ENCODE assay signal across 1 cellular context in genomic region chr11:111785886-111786412, GRCh38.
TF ChIP-seq lines count a peak whose summit lies in the region.

No MANE protein-coding gene starts in this region.

TF ChIP-seq in HepG2, 621 proteins besides CTCF, POLR2A, EP300 and RAD21 (continued from another document and continues in another):
- TF ChIP-seq ZBTB2 (CRISPR knock-in tag; IDR thresholded peaks at IDR 0.05; ENCODE audit: low read depth) (no peak), ZNF335 (CRISPR knock-in tag; IDR thresholded peaks at IDR 0.05) (no peak), NRL (CRISPR knock-in tag; IDR thresholded peaks at IDR 0.05; ENCODE audit: borderline replicate concordance) (no peak), HNF1B (CRISPR knock-in tag; IDR thresholded peaks at IDR 0.05) (peak; percentile 61), ZNF780A (CRISPR knock-in tag; IDR thresholded peaks at IDR 0.05) (no peak), BRD4 (CRISPR knock-in tag; IDR thresholded peaks at IDR 0.05) (0 out of 2 replicates have a peak, but pooled peaks have one; percentile 27), HHEX (CRISPR knock-in tag; IDR thresholded peaks at IDR 0.05) (no peak), ZNF609 (CRISPR knock-in tag; IDR thresholded peaks at IDR 0.05; ENCODE audit: borderline replicate concordance) (no peak), SAP130 (CRISPR knock-in tag; IDR thresholded peaks at IDR 0.05; ENCODE audit: low read depth) (peak; percentile 58), SP2 (CRISPR knock-in tag; IDR thresholded peaks at IDR 0.05) (no peak), RORA (CRISPR knock-in tag; IDR thresholded peaks at IDR 0.05) (no peak), ONECUT2 (CRISPR knock-in tag; IDR thresholded peaks at IDR 0.05) (0 out of 2 replicates have a peak, but pooled peaks have one; percentile 29), ZNF800 (CRISPR knock-in tag; IDR thresholded peaks at IDR 0.05) (no peak), KDM2A (CRISPR knock-in tag; IDR thresholded peaks at IDR 0.05; ENCODE audit: borderline replicate concordance, low read depth) (no peak), ZNF484 (CRISPR knock-in tag; IDR thresholded peaks at IDR 0.05; ENCODE audit: borderline replicate concordance, low read depth) (no peak), ZNF549 (CRISPR knock-in tag; IDR thresholded peaks at IDR 0.05) (no peak), DPF2 (CRISPR knock-in tag; IDR thresholded peaks at IDR 0.05; ENCODE audit: borderline replicate concordance, low read depth) (no peak), ZNF24 (IDR thresholded peaks at IDR 0.05) (no peak), ZNF644 (CRISPR knock-in tag; IDR thresholded peaks at IDR 0.05; ENCODE audit: low read depth) (no peak), ZNF232 (CRISPR knock-in tag; IDR thresholded peaks at IDR 0.05; ENCODE audit: borderline replicate concordance) (no peak; the same call in 1 of the 2 replicates), CEBPB (IDR thresholded peaks at IDR 0.05; ENCODE audit: borderline replicate concordance, low read depth, low read length) (peak; percentile 40; the same call in 1 of the 2 replicates), ZBTB3 (CRISPR knock-in tag; IDR thresholded peaks at IDR 0.05; ENCODE audit: borderline replicate concordance, low read depth) (no peak), IRX3 (CRISPR knock-in tag; IDR thresholded peaks at IDR 0.05; ENCODE audit: borderline replicate concordance, low read depth) (no peak), ZNF704 (CRISPR knock-in tag; IDR thresholded peaks at IDR 0.05; ENCODE audit: borderline replicate concordance) (no peak), ZFP36L2 (CRISPR knock-in tag; IDR thresholded peaks at IDR 0.05) (no peak), MTA3 (CRISPR knock-in tag; IDR thresholded peaks at IDR 0.05) (no peak), ZFP41 (CRISPR knock-in tag; IDR thresholded peaks at IDR 0.05; ENCODE audit: borderline replicate concordance) (no peak), ETV5 (CRISPR knock-in tag; IDR thresholded peaks at IDR 0.05; ENCODE audit: borderline replicate concordance) (no peak; the same call in 1 of the 2 replicates), PCBP2 (optimal IDR thresholded peaks at IDR 0.05; ENCODE audit: low read depth, low read length, poor library complexity, severe bottlenecking) (no peak), HNF1A (IDR thresholded peaks at IDR 0.05; ENCODE audit: low read depth) (peak; percentile 82), HNF1A (CRISPR knock-in tag; IDR thresholded peaks at IDR 0.05; ENCODE audit: borderline replicate concordance) (peak; percentile 33; the same call in 1 of the 2 replicates)
- TF ChIP-seq, protein P1, sequence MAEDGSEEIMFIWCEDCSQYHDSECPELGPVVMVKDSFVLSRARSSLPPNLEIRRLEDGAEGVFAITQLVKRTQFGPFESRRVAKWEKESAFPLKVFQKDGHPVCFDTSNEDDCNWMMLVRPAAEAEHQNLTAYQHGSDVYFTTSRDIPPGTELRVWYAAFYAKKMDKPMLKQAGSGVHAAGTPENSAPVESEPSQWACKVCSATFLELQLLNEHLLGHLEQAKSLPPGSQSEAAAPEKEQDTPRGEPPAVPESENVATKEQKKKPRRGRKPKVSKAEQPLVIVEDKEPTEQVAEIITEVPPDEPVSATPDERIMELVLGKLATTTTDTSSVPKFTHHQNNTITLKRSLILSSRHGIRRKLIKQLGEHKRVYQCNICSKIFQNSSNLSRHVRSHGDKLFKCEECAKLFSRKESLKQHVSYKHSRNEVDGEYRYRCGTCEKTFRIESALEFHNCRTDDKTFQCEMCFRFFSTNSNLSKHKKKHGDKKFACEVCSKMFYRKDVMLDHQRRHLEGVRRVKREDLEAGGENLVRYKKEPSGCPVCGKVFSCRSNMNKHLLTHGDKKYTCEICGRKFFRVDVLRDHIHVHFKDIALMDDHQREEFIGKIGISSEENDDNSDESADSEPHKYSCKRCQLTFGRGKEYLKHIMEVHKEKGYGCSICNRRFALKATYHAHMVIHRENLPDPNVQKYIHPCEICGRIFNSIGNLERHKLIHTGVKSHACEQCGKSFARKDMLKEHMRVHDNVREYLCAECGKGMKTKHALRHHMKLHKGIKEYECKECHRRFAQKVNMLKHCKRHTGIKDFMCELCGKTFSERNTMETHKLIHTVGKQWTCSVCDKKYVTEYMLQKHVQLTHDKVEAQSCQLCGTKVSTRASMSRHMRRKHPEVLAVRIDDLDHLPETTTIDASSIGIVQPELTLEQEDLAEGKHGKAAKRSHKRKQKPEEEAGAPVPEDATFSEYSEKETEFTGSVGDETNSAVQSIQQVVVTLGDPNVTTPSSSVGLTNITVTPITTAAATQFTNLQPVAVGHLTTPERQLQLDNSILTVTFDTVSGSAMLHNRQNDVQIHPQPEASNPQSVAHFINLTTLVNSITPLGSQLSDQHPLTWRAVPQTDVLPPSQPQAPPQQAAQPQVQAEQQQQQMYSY (CRISPR knock-in tag; IDR thresholded peaks at IDR 0.05): peak; percentile 75; the same call in 1 of the 2 replicates
- TF ChIP-seq, protein P2, sequence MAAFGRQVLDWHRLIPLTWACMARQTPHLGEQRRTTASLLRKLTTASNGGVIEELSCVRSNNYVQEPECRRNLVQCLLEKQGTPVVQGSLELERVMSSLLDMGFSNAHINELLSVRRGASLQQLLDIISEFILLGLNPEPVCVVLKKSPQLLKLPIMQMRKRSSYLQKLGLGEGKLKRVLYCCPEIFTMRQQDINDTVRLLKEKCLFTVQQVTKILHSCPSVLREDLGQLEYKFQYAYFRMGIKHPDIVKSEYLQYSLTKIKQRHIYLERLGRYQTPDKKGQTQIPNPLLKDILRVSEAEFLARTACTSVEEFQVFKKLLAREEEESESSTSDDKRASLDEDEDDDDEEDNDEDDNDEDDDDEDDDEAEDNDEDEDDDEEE (CRISPR knock-in tag; IDR thresholded peaks at IDR 0.05): no peak
- TF ChIP-seq, protein P3, sequence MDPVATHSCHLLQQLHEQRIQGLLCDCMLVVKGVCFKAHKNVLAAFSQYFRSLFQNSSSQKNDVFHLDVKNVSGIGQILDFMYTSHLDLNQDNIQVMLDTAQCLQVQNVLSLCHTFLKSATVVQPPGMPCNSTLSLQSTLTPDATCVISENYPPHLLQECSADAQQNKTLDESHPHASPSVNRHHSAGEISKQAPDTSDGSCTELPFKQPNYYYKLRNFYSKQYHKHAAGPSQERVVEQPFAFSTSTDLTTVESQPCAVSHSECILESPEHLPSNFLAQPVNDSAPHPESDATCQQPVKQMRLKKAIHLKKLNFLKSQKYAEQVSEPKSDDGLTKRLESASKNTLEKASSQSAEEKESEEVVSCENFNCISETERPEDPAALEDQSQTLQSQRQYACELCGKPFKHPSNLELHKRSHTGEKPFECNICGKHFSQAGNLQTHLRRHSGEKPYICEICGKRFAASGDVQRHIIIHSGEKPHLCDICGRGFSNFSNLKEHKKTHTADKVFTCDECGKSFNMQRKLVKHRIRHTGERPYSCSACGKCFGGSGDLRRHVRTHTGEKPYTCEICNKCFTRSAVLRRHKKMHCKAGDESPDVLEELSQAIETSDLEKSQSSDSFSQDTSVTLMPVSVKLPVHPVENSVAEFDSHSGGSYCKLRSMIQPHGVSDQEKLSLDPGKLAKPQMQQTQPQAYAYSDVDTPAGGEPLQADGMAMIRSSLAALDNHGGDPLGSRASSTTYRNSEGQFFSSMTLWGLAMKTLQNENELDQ (CRISPR knock-in tag; IDR thresholded peaks at IDR 0.05; ENCODE audit: borderline replicate concordance): no peak
